Comparison of ENCODE assay signal across 1 cellular context in genomic region chr9:85943757-85944430, GRCh38.
TF ChIP-seq lines count a peak whose summit lies in the region.

No MANE protein-coding gene starts in this region.

TF ChIP-seq in K562, 482 proteins besides CTCF, POLR2A, EP300 and RAD21:
- TF ChIP-seq FOSL1 (tag; conservative IDR thresholded peaks at IDR 0.05) (no peak), CTBP1 (IDR thresholded peaks at IDR 0.05; ENCODE audit: borderline replicate concordance) (no peak), NFE2L1 (tag; IDR thresholded peaks at IDR 0.05; ENCODE audit: borderline replicate concordance, low read depth) (no peak), PRDM10 (IDR thresholded peaks at IDR 0.05; ENCODE audit: partially characterized antibody) (peak; percentile 75), CREBBP (IDR thresholded peaks at IDR 0.05; ENCODE audit: low read depth, low read length) (no peak), NCOA2 (IDR thresholded peaks at IDR 0.05; ENCODE audit: partially characterized antibody in 2 of 2) (no peak), ARID1B (IDR thresholded peaks at IDR 0.05) (no peak), ATF7 (IDR thresholded peaks at IDR 0.05) (no peak), PRMT5 (CRISPR knock-in tag; IDR thresholded peaks at IDR 0.05) (no peak)
TF ChIP-seq in K562: peak in this region for 1.
